ENCODE assay signal across 12 cellular contexts in genomic region chr3:189914799-189915198, GRCh38.
DNase-seq lines count a peak whose midpoint lies in the region; TF ChIP-seq lines count a peak whose summit lies in the region.
"Had no signal": no experiment of that assay in that cellular context is flagged by ENCODE, and none has a peak within 500 bp of the region (broad histone marks: within the 10 kb centered on the region; RNA-seq: fewer than 3 reads in every experiment).

No MANE protein-coding gene starts in this region.

- TF ChIP-seq CTCF in HFF-Myc (IDR thresholded peaks at IDR 0.05; ENCODE audit: low read depth, low read length, missing control alignments) (no peak), foreskin fibroblast (IDR thresholded peaks at IDR 0.05; ENCODE audit: low read depth, low read length) (no peak)

- no peak overlapping the region for H3K4me3 ChIP-seq in HFF-Myc (replicated peaks; ENCODE audit: low read depth, low read length)
- H3K4me3 ChIP-seq in foreskin fibroblast (ENCODE audit: low read depth in 1 of 2, low read length in 2 of 2) = no peak overlapping the region
- H3K4me3 ChIP-seq: HAP-1 had no signal

- in situ Hi-C loops in ACHN (cut with HindIII; ENCODE audit: low pct_ligation_motif_present, low pct_unique_long_range_greater_than_20kb, low sequenced_read_pairs) = no loop called here

- DNase-seq in ACHN (peak; percentile 31), HFF-Myc (ENCODE audit: extremely low read depth, low read depth) (peak; percentile 42), SKM-1 (lab: John Stamatoyannopoulos, UW; ENCODE audit: unreplicated experiment) (peak; percentile 40), foreskin fibroblast (peak; percentile 89), GF-D8 (lab: John Stamatoyannopoulos, UW) (no peak), occipital lobe (lab: John Stamatoyannopoulos, UW) (no peak), 8988T (no peak), NCI-H524 (lab: John Stamatoyannopoulos, UW) (no peak)
- DNase-seq: activated B cell treated with CpG ODN at 0.5 μM for 24 hours; activated naive CD8-positive, alpha-beta T cell treated with anti-CD3 and anti-CD28 coated beads, Interleukin-2, amount 50 U/mL, for 24 hours; NCI-H69 had no signal

Comparison
In these comparisons a context has a peak if more than half of its experiments do, and no peak if none do; other contexts are left out.
1. DNase-seq: peak in ACHN (single experiment), HFF-Myc (single experiment), SKM-1 (single experiment) and foreskin fibroblast (2 of 2); none in GF-D8 (single experiment), occipital lobe (single experiment), 8988T (single experiment) and NCI-H524 (0 of 2).